In the genomic region with DNA sequence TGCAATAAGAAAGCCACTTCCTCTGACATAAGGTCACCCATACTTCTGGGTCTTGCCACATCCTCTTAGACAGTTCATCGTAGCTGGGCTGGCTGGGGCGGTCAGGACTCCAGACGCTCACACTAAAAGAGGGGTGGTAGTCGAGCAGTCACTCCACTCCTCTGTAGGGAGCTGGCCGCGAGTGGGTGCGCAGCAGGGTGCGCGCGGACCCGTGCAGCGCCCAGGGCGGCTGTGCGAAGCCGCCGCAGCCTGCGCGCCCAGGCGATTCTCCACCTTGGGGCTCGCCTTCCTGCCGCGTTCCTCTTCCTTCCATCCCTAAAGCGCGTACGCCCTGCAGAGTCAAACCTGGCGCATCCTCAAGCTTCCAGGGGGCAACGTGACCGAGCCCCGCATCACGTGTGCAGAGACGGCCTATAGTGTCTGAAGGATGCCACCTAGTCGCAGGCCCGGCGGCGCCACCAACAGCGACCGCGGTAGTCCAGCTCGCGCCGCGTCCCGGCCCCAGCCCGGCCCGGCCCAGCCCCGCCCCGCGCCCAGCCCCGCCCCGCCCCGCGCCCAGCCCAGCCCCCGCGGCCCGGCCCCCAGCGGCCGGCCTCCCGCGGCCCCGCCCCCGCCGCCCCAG, we compare ENCODE assay signal across 8 cellular contexts. TPM values are rescaled to one million over a fixed set of nuclear protein-coding genes. Genes with fewer than 3 reads are reported as not detected.
DNase-seq lines count a peak whose midpoint lies in the region; ATAC-seq and TF ChIP-seq lines count a peak whose summit lies in the region.

No MANE protein-coding gene starts in this region.

- H3K9me3 ChIP-seq in trophoblast cell (ENCODE audit: insufficient read depth, low read depth, low read length), result no peaks in the 10 kb centered on the region

- H2BK12ac ChIP-seq in trophoblast cell (ENCODE audit: low read length), result no peak overlapping the region

- H3K36me3 Mint-ChIP-seq in type B pancreatic cell, result peaks cover 29% of the 10 kb centered on the region

- peak overlapping the region; percentile 5 for H3K4ac ChIP-seq in trophoblast cell (ENCODE audit: low read depth, low read length)

- H3K79me1 ChIP-seq in trophoblast cell (ENCODE audit: low read length), result peaks cover 22% of the 10 kb centered on the region

- H3K4me3 Mint-ChIP-seq in type B pancreatic cell, result peak overlapping the region; percentile 95

- H3K79me2 ChIP-seq in trophoblast cell (ENCODE audit: control insufficient read depth, insufficient read depth, low read length, poor library complexity), result peaks cover 14% of the 10 kb centered on the region

- peak overlapping the region; percentile 78 for H2BK5ac ChIP-seq in trophoblast cell (ENCODE audit: low read depth, low read length, poor library complexity)

- H3K4me3 ChIP-seq in GM12875 (ENCODE audit: low read depth, low read length), result peak overlapping the region; percentile 98
- peak overlapping the region; percentile 76 for H3K4me3 ChIP-seq in trophoblast cell (ENCODE audit: low read depth, low read length)

- peak overlapping the region; percentile 84 for H2AFZ ChIP-seq in trophoblast cell (ENCODE audit: insufficient read depth, low read length, poor library complexity)

- no peaks in the 10 kb centered on the region for H3K27me3 Mint-ChIP-seq in type B pancreatic cell

- H4K8ac ChIP-seq in trophoblast cell (ENCODE audit: low read depth, low read length), result peak overlapping the region; percentile 84

- H3K4me1 Mint-ChIP-seq in type B pancreatic cell (ENCODE audit: unreplicated experiment), result peaks cover 36% of the 10 kb centered on the region

- H3K27ac Mint-ChIP-seq in type B pancreatic cell, result peak overlapping the region; percentile 79

- peaks cover 3 to 8% of the 10 kb centered on the region in 2 experiments for H3K36me3 ChIP-seq in trophoblast cell (ENCODE audit: control insufficient read depth in 1 of 2, insufficient read depth in 2 of 2, low read length in 2 of 2)

- peak overlapping the region; percentile 0 for H3K9ac ChIP-seq in trophoblast cell (ENCODE audit: low read length)

- intact Hi-C loops in cardiac septum (cut with DNase I), result loop anchor here (2.0 kb wide), 2 partner anchors 238 to 348 kb away; partner anchors contain the start of genes CENPL, DARS2 and KLHL20

- peak overlapping the region; percentile 93 for H3K27ac ChIP-seq in trophoblast cell (ENCODE audit: low read depth, low read length)

- H3K9me3 Mint-ChIP-seq in type B pancreatic cell, result peaks cover 5% of the 10 kb centered on the region

- DNase-seq in NCI-H1105 treated with DMSO at 0.1 percent for 48 hours (lab: John Stamatoyannopoulos, UW), result peak; percentile 96
- peak; percentile 91 for DNase-seq in SKM-1 (lab: John Stamatoyannopoulos, UW; ENCODE audit: unreplicated experiment)
- peak; percentile 13 for DNase-seq in activated naive CD8-positive, alpha-beta T cell treated with anti-CD3 and anti-CD28 coated beads, Interleukin-2, amount 50 U/mL, for 16 hours (ENCODE audit: low read depth, low spot score)
- peak; percentile 96 for DNase-seq in cardiac septum (ENCODE audit: low spot score)
- DNase-seq in trophoblast cell, result peak; percentile 96 to 97
- DNase-seq in type B pancreatic cell (ENCODE audit: extremely low spot score, unreplicated experiment), result peak; percentile 87

- peaks cover 4 to 15% of the 10 kb centered on the region in 2 experiments for H3K4me1 ChIP-seq in trophoblast cell (ENCODE audit: control insufficient read depth in 1 of 2, insufficient read depth in 2 of 2, low read length in 2 of 2)

- no peak overlapping the region for H2AK5ac ChIP-seq in trophoblast cell (ENCODE audit: low read length)

- H3K4me2 ChIP-seq in trophoblast cell (ENCODE audit: low read length), result peak overlapping the region; percentile 69

- peak; percentile 97 for ATAC-seq in HG02678 (IDR thresholded peaks at IDR 0.05; ENCODE audit: unreplicated experiment)

- no peak overlapping the region for H3K23ac ChIP-seq in trophoblast cell (ENCODE audit: low read length)

- no peak for TF ChIP-seq CTCF in GM12875 (IDR thresholded peaks at IDR 0.05; ENCODE audit: borderline replicate concordance, insufficient read depth, low read depth, low read length)
- TF ChIP-seq CTCF in type B pancreatic cell (conservative IDR thresholded peaks at IDR 0.05), result no peak

- peak overlapping the region; percentile 71 for H3K18ac ChIP-seq in trophoblast cell (ENCODE audit: low read length)

- peak overlapping the region; percentile 83 for H3K14ac ChIP-seq in trophoblast cell (ENCODE audit: low read length)

- no CpG with 5 or more reads among the region's 62 CpGs for WGBS in trophoblast cell (ENCODE audit: extremely low coverage, insufficient coverage, insufficient read length)

- H2BK120ac ChIP-seq in trophoblast cell (ENCODE audit: insufficient read depth, low read length, poor library complexity), result peak overlapping the region; percentile 69

- H3K27me3 ChIP-seq in trophoblast cell (ENCODE audit: insufficient read depth, low read length), result no peaks in the 10 kb centered on the region

- H4K12ac ChIP-seq in trophoblast cell (ENCODE audit: low read depth, low read length), result peak overlapping the region; percentile 78

- peak overlapping the region; percentile 93 for H4K91ac ChIP-seq in trophoblast cell (ENCODE audit: low read depth, low read length)

RNA-seq across cellular contexts. Expression of gene PRDX6, which starts 0.4 kb away (rescaled TPM):
- total RNA-seq in cardiac septum, result 254 TPM
- 297 and 312 TPM in 2 replicates for polyA plus RNA-seq in trophoblast cell (2013)
- total RNA-seq in type B pancreatic cell (ENCODE audit: low replicate concordance), result 333 and 411 TPM in 2 replicates

Comparison
In these comparisons a context has a peak if more than half of its experiments do, and no peak if none do; other contexts are left out.
1. Peak in every context shown above with its lines: DNase-seq, ATAC-seq, H3K4me3 ChIP-seq and H3K27ac ChIP-seq.
2. DNase-seq: peak in every context shown above with its lines; median percentile 96 in trophoblast cell; 96 in NCI-H1105 treated with DMSO at 0.1 percent for 48 hours; 96 in cardiac septum; 91 in SKM-1; 87 in type B pancreatic cell; 13 in activated naive CD8-positive, alpha-beta T cell treated with anti-CD3 and anti-CD28 coated beads, Interleukin-2, amount 50 U/mL, for 16 hours.